In the genomic region with DNA sequence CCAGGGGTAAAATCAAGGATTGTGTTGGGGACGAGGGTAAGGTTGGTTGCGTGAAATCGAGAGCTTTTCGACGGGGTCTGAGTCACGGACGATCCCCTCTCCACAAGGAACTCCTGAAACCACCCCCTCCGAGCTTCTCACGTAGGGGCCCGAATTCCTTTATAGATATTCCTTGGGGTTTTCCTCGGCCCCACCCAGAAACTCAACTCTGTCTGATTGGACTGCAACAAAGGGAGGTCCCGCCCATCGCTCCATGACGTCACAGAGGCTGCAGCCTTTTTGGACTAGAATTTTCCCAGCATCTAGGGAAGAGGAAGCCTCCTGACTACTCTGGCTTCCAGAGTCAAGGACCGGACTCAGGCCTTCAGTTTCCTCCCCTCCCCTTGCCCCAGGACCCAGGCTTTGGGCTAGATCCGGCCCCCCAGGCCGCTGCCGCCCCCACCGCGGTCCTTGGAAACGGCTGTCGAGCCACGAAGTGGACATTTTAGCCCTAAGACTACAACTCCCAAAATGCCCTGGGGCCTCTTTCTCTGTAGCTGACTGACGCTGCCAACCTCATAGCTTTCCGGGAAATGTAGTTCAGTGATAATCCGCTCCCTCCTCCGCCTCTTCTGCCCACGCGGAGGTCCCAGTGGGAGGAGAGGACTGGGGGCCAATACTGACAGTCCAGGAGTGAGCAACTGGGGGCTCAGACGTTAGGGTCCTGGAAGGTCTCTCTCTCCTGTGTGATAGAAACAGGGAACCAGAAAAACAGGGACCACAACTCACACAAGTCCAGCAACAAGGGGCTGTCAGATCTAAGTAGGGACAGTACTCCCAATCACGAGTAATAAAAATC, we compare ENCODE assay signal across 9 cellular contexts. TPM values are rescaled to one million over a fixed set of nuclear protein-coding genes. Genes with fewer than 3 reads are reported as not detected.
DNase-seq lines count a peak whose midpoint lies in the region; ATAC-seq and TF ChIP-seq lines count a peak whose summit lies in the region.
"Had no signal": no experiment of that assay in that cellular context is flagged by ENCODE, and none has a peak within 500 bp of the region (broad histone marks: within the 10 kb centered on the region; RNA-seq: fewer than 3 reads in every experiment).

Gene IZUMO1 (minus strand): TSS at position 172 of the 838 bp plus-strand sequence. CDS start 1,050 bp downstream, outside the sequence.

- ATAC-seq in HG03354 (IDR thresholded peaks at IDR 0.05; ENCODE audit: poor library complexity, severe bottlenecking, unreplicated experiment) = no peak
- no peak for ATAC-seq in GM21825 (IDR thresholded peaks at IDR 0.05; ENCODE audit: unreplicated experiment)
- ATAC-seq in HG02763 (IDR thresholded peaks at IDR 0.05; ENCODE audit: unreplicated experiment) = no peak

- WGBS in trophoblast cell (ENCODE audit: extremely low coverage, insufficient coverage, insufficient read length) = no CpG with 5 or more reads among the region's 31 CpGs

- TF ChIP-seq CTCF in RWPE1 (conservative IDR thresholded peaks at IDR 0.05; ENCODE audit: low read depth) = no peak
- TF ChIP-seq CTCF in right atrium auricular region (IDR thresholded peaks at IDR 0.05) = no peak

- peak within 1 kb of the TSS; percentile 88 for H4K8ac ChIP-seq in trophoblast cell (ENCODE audit: low read depth, low read length)

- CTCF ChIA-PET in RWPE1 (lab: Yijun Ruan, JAX) = interaction anchor here (0.6 kb wide), 1 partner anchor 43 kb away, joined by 4 read pairs; no protein-coding TSS in a partner anchor

- peak within 1 kb of the TSS; percentile 86 for H2AFZ ChIP-seq in trophoblast cell (ENCODE audit: insufficient read depth, low read length, poor library complexity)

- DNase-seq in GM19238 (ENCODE audit: insufficient read length, low spot score) (peak; percentile 61), RWPE1 (ENCODE audit: low spot score) (no peak), anterior cingulate cortex (lab: John Stamatoyannopoulos, UW) (peak in 56 of 58 donors; percentile 24 to 86 (median 70)), right atrium auricular region (ENCODE audit: low spot score) (peak; percentile 87), trophoblast cell (peak; percentile 88 to 96)

- no peak within 1 kb of the TSS for H3K23ac ChIP-seq in trophoblast cell (ENCODE audit: low read length)

- H3K4ac ChIP-seq in trophoblast cell (ENCODE audit: low read depth, low read length) = no peak within 1 kb of the TSS

- H3K4me1 ChIP-seq in right atrium auricular region (peaks cover 0 to 19% of the 10 kb centered on the region in 2 donors), trophoblast cell (ENCODE audit: control insufficient read depth in 1 of 2, insufficient read depth in 2 of 2, low read length in 2 of 2) (peaks cover 0 to 3% of the 10 kb centered on the region in 2 experiments)

- H3K9ac ChIP-seq in trophoblast cell (ENCODE audit: low read length) = no peak within 1 kb of the TSS

- peak within 1 kb of the TSS; percentile 58 for H2BK5ac ChIP-seq in trophoblast cell (ENCODE audit: low read depth, low read length, poor library complexity)

- H4K91ac ChIP-seq in trophoblast cell (ENCODE audit: low read depth, low read length) = peak within 1 kb of the TSS; percentile 27

- H3K79me1 ChIP-seq in trophoblast cell (ENCODE audit: low read length) = peaks cover 2% of the 10 kb centered on the region

- H3K14ac ChIP-seq in trophoblast cell (ENCODE audit: low read length) = no peak within 1 kb of the TSS

- H3K36me3 ChIP-seq in right atrium auricular region (no peaks in the 10 kb centered on the region), trophoblast cell (ENCODE audit: control insufficient read depth in 1 of 2, insufficient read depth in 2 of 2, low read length in 2 of 2) (no peaks in the 10 kb centered on the region)

- H2AK5ac ChIP-seq in trophoblast cell (ENCODE audit: low read length) = no peak within 1 kb of the TSS

- POLR2A ChIA-PET in RWPE1 (lab: Yijun Ruan, JAX; ENCODE audit: low non-redundant PET) = interaction anchor here (0.7 kb wide), 1 partner anchor 125 kb away, joined by 3 read pairs; no protein-coding TSS in a partner anchor

- H3K27me3 ChIP-seq in right atrium auricular region (no peaks in the 10 kb centered on the region), trophoblast cell (ENCODE audit: insufficient read depth, low read length) (no peaks in the 10 kb centered on the region)

- H3K4me2 ChIP-seq in trophoblast cell (ENCODE audit: low read length) = peak within 1 kb of the TSS; percentile 86

- peak within 1 kb of the TSS; percentile 72 for H4K12ac ChIP-seq in trophoblast cell (ENCODE audit: low read depth, low read length)

- no peaks in the 10 kb centered on the region for H3K79me2 ChIP-seq in trophoblast cell (ENCODE audit: control insufficient read depth, insufficient read depth, low read length, poor library complexity)

- H3K27ac ChIP-seq in RWPE1 (peak within 1 kb of the TSS; percentile 43), right atrium auricular region (peak within 1 kb of the TSS; percentile 80 to 84), trophoblast cell (ENCODE audit: low read depth, low read length) (no peak within 1 kb of the TSS)

- H3K18ac ChIP-seq in trophoblast cell (ENCODE audit: low read length) = peak within 1 kb of the TSS; percentile 54

- peak within 1 kb of the TSS; percentile 27 for H2BK120ac ChIP-seq in trophoblast cell (ENCODE audit: insufficient read depth, low read length, poor library complexity)

- H2BK12ac ChIP-seq in trophoblast cell (ENCODE audit: low read length) = no peak within 1 kb of the TSS

- H3K4me3 ChIP-seq in right atrium auricular region (peak within 1 kb of the TSS; percentile 30 to 45), trophoblast cell (ENCODE audit: low read depth, low read length) (peak within 1 kb of the TSS; percentile 76)

- H3K9me3 ChIP-seq in right atrium auricular region = no peaks in the 10 kb centered on the region
- H3K9me3 ChIP-seq in trophoblast cell (ENCODE audit: insufficient read depth, low read depth, low read length) = peaks cover 4% of the 10 kb centered on the region

RNA-seq across cellular contexts. Expression of gene IZUMO1, which starts in this region (rescaled TPM):
- total RNA-seq in right atrium auricular region = not detected
- 0.08 and 0.10 TPM in 2 replicates for polyA plus RNA-seq in trophoblast cell (2013)
- total RNA-seq: activated CD8-positive, alpha-beta memory T cell treated with anti-CD3 and anti-CD28 coated beads for 36 hours had no signal

Comparison
In these comparisons a context has a peak if more than half of its experiments do, and no peak if none do; other contexts are left out.
1. Peak in DNase-seq, H3K4me3 ChIP-seq and H3K27ac ChIP-seq in right atrium auricular region; RNA of the gene not detected or under 1 TPM.